Comparison of ENCODE assay signal across 8 cellular contexts in genomic region chr14:85934123-85934885, GRCh38.
DNase-seq lines count a peak whose midpoint lies in the region; ATAC-seq and TF ChIP-seq lines count a peak whose summit lies in the region.

No MANE protein-coding gene starts in this region.

- H3K4me3 ChIP-seq in epithelial cell of esophagus (ENCODE audit: low read length) = peak overlapping the region; percentile 33

- no peak for TF ChIP-seq CTCF in epithelial cell of esophagus (IDR thresholded peaks at IDR 0.05; ENCODE audit: insufficient read depth, low read depth, low read length, missing control alignments)

- DNase-seq in NCI-H526 (lab: John Stamatoyannopoulos, UW) (peak; percentile 51 to 57), NCI-H526 treated with DMSO at 0.1 percent for 48 hours (lab: John Stamatoyannopoulos, UW) (no peak), NCI-H226 (peak; percentile 45), epithelial cell of esophagus (ENCODE audit: low read depth) (peak; percentile 2), sciatic nerve (ENCODE audit: low spot score) (no peak), cerebellum (ENCODE audit: low spot score) (no peak)
- DNase-seq in activated CD4-positive, alpha-beta T cell treated with anti-CD3 and anti-CD28 coated beads, Interleukin-2, amount 50 U/mL, for 4 hours = peak; percentile 31 to 36

- intact Hi-C loops in sciatic nerve (cut with DNase I) = no loop called here

- ATAC-seq in HG02938 (IDR thresholded peaks at IDR 0.05; ENCODE audit: unreplicated experiment) (peak; percentile 90), sciatic nerve (peak; percentile 95)

Comparison
In these comparisons a context has a peak if more than half of its experiments do, and no peak if none do; other contexts are left out.
1. DNase-seq: peak in NCI-H526 (2 of 2), NCI-H226 (single experiment), activated CD4-positive, alpha-beta T cell treated with anti-CD3 and anti-CD28 coated beads, Interleukin-2, amount 50 U/mL, for 4 hours (2 of 2) and epithelial cell of esophagus (single experiment); none in NCI-H526 treated with DMSO at 0.1 percent for 48 hours (single experiment), sciatic nerve (single experiment) and cerebellum (single experiment).